In genomic region chr7:110119883-110120581, GRCh38 we compare ENCODE assay signal across 19 cellular contexts.
DNase-seq lines count a peak whose midpoint lies in the region; ATAC-seq, FAIRE-seq and TF ChIP-seq lines count a peak whose summit lies in the region.
"Had no signal": no experiment of that assay in that cellular context is flagged by ENCODE, and none has a peak within 500 bp of the region (broad histone marks: within the 10 kb centered on the region; RNA-seq: fewer than 3 reads in every experiment).

No MANE protein-coding gene starts in this region.

- DNase-seq in Right ventricle myocardium inferior (ENCODE audit: missing footprints), result peak; percentile 7
- no peak for DNase-seq in Right ventricle myocardium superior
- DNase-seq in RKO (ENCODE audit: low spot score), result peak; percentile 38
- DNase-seq in glomerular visceral epithelial cell (ENCODE audit: extremely low spot score), result peak; percentile 17
- no peak for DNase-seq in cerebellar cortex (ENCODE audit: low spot score)
- no peak for DNase-seq in GM12891 (ENCODE audit: insufficient read length, low spot score)
- no peak for DNase-seq in stimulated activated CD4-positive, alpha-beta T cell treated with anti-CD3 and anti-CD28 coated beads, Interleukin-2, amount 100 ng/mL, for 48 hours
- DNase-seq: activated CD4-positive, alpha-beta T cell treated with anti-CD3 and anti-CD28 coated beads, Interleukin-2, amount 50 U/mL, for 4 hours; activated T-cell treated with anti-CD3 and anti-CD28 coated beads, Interleukin-2, amount 50 U/mL, for 4 hours; CD4-positive, alpha-beta memory T cell; GDM1; HCEC 1CT; NCI-H1417; nucleus accumbens; stimulated activated CD4-positive, alpha-beta T cell treated with anti-CD3 and anti-CD28 coated beads, Interleukin-4, amount 100 ng/mL, for 1 hour had no signal

- TF ChIP-seq POLR2A in GM12891 (IDR thresholded peaks at IDR 0.05; ENCODE audit: low read depth, low read length), result no peak

- intact Hi-C loops in Right ventricle myocardium inferior (cut with DNase I), result no loop called here
- intact Hi-C loops in Right ventricle myocardium superior (cut with DNase I), result no loop called here

- no peak for FAIRE-seq in GM12891 (lab: Jason Lieb, UNC)
- FAIRE-seq: K562, TTC549 had no signal

- ATAC-seq in Right ventricle myocardium inferior (no peak), Right ventricle myocardium superior (ENCODE audit: poor library complexity) (no peak), GM21390 (IDR thresholded peaks at IDR 0.05; ENCODE audit: unreplicated experiment) (no peak)
- ATAC-seq: activated T-cell treated with anti-CD3 and anti-CD28 coated beads, Interleukin-2, amount 50 U/mL, for 4 hours; gastroesophageal sphincter; K562 had no signal

TF ChIP-seq in GM12891, 5 proteins besides CTCF, POLR2A, EP300 and RAD21:
- TF ChIP-seq TAF1 (IDR thresholded peaks at IDR 0.05; ENCODE audit: low read depth, low read length) (no peak), PAX5 (IDR thresholded peaks at IDR 0.05; ENCODE audit: insufficient read depth, low read length, severe bottlenecking) (no peak), POLR2AphosphoS5 (IDR thresholded peaks at IDR 0.05; ENCODE audit: low read depth, low read length) (no peak), SPI1 (IDR thresholded peaks at IDR 0.05; ENCODE audit: low read depth, low read length) (no peak), POU2F2 (IDR thresholded peaks at IDR 0.05; ENCODE audit: low read depth, low read length) (no peak)

Comparison
In these comparisons a context has a peak if more than half of its experiments do, and no peak if none do; other contexts are left out.
1. DNase-seq: peak in Right ventricle myocardium inferior (single experiment), RKO (single experiment) and glomerular visceral epithelial cell (single experiment); none in Right ventricle myocardium superior (single experiment), cerebellar cortex (single experiment), GM12891 (single experiment) and stimulated activated CD4-positive, alpha-beta T cell treated with anti-CD3 and anti-CD28 coated beads, Interleukin-2, amount 100 ng/mL, for 48 hours (0 of 2).